In the genomic region with DNA sequence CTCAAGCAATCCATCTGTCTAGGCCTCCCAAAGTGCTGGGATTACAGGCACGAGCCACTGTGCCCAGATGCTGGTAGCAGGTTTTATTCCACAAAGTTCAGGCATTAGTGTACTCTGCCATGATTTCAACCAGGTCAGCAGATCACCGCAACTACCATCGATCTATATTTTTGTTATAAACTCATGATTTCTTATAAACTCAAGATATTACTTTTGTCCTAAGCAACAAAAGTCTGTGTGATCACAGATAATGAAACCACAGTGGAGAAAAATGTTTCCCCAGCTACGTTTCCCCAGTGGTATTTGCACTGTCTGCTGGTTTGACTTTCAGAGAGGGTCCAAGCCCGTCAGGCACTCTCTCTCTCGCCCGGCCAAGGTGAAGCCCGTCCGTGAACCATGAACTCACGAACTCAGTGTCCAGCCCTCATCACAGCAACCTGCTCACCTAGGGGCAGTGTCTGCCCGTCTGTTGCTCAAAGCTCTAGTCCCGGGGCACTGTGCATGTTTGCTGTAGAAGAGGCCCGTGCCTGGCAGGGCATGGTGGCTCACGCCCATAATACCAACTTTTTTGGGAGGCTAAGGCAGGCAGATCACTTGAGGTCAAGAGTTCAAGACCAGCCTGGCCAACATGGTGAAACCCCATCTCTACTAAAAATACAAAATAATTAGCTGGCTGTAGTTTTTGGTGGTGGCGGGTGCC, we compare ENCODE assay signal across 1 cellular context.
TF ChIP-seq lines count a peak whose summit lies in the region.

No MANE protein-coding gene starts in this region.

TF ChIP-seq in HepG2, 621 proteins besides CTCF, POLR2A, EP300 and RAD21 (continued from another document and continues in another):
- TF ChIP-seq ZBTB34 (CRISPR knock-in tag; IDR thresholded peaks at IDR 0.05): 0 out of 2 replicates have a peak, but pooled peaks have one; percentile 57
- no peak for TF ChIP-seq ZBTB3 (CRISPR knock-in tag; IDR thresholded peaks at IDR 0.05; ENCODE audit: borderline replicate concordance, low read depth)
- TF ChIP-seq ZNF460 (CRISPR knock-in tag; IDR thresholded peaks at IDR 0.05; ENCODE audit: borderline replicate concordance): peak; percentile 96; the same call in 1 of the 2 replicates
- no peak for TF ChIP-seq SNAI1 (CRISPR knock-in tag; IDR thresholded peaks at IDR 0.05; ENCODE audit: borderline replicate concordance)
- peak; percentile 96; the same call in 1 of the 2 replicates for TF ChIP-seq REPIN1 (CRISPR knock-in tag; IDR thresholded peaks at IDR 0.05; ENCODE audit: borderline replicate concordance, low read depth)
- TF ChIP-seq ZNF264 (CRISPR knock-in tag; IDR thresholded peaks at IDR 0.05): peak; percentile 80; the same call in 1 of the 2 replicates
- TF ChIP-seq CBX5 (CRISPR knock-in tag; IDR thresholded peaks at IDR 0.05; ENCODE audit: borderline replicate concordance): peak; percentile 57; the same call in 1 of the 2 replicates
- 0 out of 2 replicates have a peak, but pooled peaks have one; percentile 15 for TF ChIP-seq ZNF546 (CRISPR knock-in tag; conservative IDR thresholded peaks at IDR 0.05)
- no peak for TF ChIP-seq TRIM24 (CRISPR knock-in tag; IDR thresholded peaks at IDR 0.05)
- no peak for TF ChIP-seq RFXANK (CRISPR knock-in tag; IDR thresholded peaks at IDR 0.05)
- no peak for TF ChIP-seq ZNF253 (CRISPR knock-in tag; IDR thresholded peaks at IDR 0.05; ENCODE audit: borderline replicate concordance)
- no peak for TF ChIP-seq NFRKB (IDR thresholded peaks at IDR 0.05)
- TF ChIP-seq DNMT3B (CRISPR knock-in tag; conservative IDR thresholded peaks at IDR 0.05): no peak
- no peak for TF ChIP-seq EEA1 (CRISPR knock-in tag; IDR thresholded peaks at IDR 0.05; ENCODE audit: borderline replicate concordance)
- no peak; the same call in 1 of the 2 replicates for TF ChIP-seq ZNF572 (CRISPR knock-in tag; IDR thresholded peaks at IDR 0.05)
- peak; percentile 93 for TF ChIP-seq ZMYM2 (CRISPR knock-in tag; IDR thresholded peaks at IDR 0.05)
- no peak for TF ChIP-seq E2F5 (CRISPR knock-in tag; conservative IDR thresholded peaks at IDR 0.05)
- TF ChIP-seq SMAD1 (CRISPR knock-in tag; IDR thresholded peaks at IDR 0.05; ENCODE audit: borderline replicate concordance, low read depth): 0 out of 2 replicates have a peak, but pooled peaks have one; percentile 79
- TF ChIP-seq ZNF644 (CRISPR knock-in tag; IDR thresholded peaks at IDR 0.05; ENCODE audit: low read depth): 0 out of 2 replicates have a peak, but pooled peaks have one; percentile 39
- TF ChIP-seq ZFAT (CRISPR knock-in tag; conservative IDR thresholded peaks at IDR 0.05): no peak
- 0 out of 2 replicates have a peak, but pooled peaks have one; percentile 9 for TF ChIP-seq HNF1A (IDR thresholded peaks at IDR 0.05; ENCODE audit: low read depth)
- TF ChIP-seq HNF1A (CRISPR knock-in tag; IDR thresholded peaks at IDR 0.05; ENCODE audit: borderline replicate concordance): no peak
- peak; percentile 63; the same call in 1 of the 2 replicates for TF ChIP-seq ZC3H13 (CRISPR knock-in tag; IDR thresholded peaks at IDR 0.05)
- TF ChIP-seq, protein P1, sequence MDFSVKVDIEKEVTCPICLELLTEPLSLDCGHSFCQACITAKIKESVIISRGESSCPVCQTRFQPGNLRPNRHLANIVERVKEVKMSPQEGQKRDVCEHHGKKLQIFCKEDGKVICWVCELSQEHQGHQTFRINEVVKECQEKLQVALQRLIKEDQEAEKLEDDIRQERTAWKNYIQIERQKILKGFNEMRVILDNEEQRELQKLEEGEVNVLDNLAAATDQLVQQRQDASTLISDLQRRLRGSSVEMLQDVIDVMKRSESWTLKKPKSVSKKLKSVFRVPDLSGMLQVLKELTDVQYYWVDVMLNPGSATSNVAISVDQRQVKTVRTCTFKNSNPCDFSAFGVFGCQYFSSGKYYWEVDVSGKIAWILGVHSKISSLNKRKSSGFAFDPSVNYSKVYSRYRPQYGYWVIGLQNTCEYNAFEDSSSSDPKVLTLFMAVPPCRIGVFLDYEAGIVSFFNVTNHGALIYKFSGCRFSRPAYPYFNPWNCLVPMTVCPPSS (IDR thresholded peaks at IDR 0.05): no peak
- TF ChIP-seq BHLHE40 (IDR thresholded peaks at IDR 0.05; ENCODE audit: low read length): no peak
- peak; percentile 24; the same call in 1 of the 2 replicates for TF ChIP-seq FUBP1 (CRISPR knock-in tag; IDR thresholded peaks at IDR 0.05; ENCODE audit: borderline replicate concordance)
- peak; percentile 91 for TF ChIP-seq MIXL1 (CRISPR knock-in tag; IDR thresholded peaks at IDR 0.05)
- TF ChIP-seq, protein P2, sequence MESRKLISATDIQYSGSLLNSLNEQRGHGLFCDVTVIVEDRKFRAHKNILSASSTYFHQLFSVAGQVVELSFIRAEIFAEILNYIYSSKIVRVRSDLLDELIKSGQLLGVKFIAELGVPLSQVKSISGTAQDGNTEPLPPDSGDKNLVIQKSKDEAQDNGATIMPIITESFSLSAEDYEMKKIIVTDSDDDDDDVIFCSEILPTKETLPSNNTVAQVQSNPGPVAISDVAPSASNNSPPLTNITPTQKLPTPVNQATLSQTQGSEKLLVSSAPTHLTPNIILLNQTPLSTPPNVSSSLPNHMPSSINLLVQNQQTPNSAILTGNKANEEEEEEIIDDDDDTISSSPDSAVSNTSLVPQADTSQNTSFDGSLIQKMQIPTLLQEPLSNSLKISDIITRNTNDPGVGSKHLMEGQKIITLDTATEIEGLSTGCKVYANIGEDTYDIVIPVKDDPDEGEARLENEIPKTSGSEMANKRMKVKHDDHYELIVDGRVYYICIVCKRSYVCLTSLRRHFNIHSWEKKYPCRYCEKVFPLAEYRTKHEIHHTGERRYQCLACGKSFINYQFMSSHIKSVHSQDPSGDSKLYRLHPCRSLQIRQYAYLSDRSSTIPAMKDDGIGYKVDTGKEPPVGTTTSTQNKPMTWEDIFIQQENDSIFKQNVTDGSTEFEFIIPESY (CRISPR knock-in tag; IDR thresholded peaks at IDR 0.05): peak; percentile 62
- TF ChIP-seq ZNF451 (CRISPR knock-in tag; IDR thresholded peaks at IDR 0.05): peak; percentile 77; the same call in 1 of the 2 replicates
- TF ChIP-seq RCOR2 (CRISPR knock-in tag; IDR thresholded peaks at IDR 0.05): peak; percentile 76; the same call in 1 of the 2 replicates
- TF ChIP-seq ZIK1 (CRISPR knock-in tag; IDR thresholded peaks at IDR 0.05; ENCODE audit: borderline replicate concordance, low read depth): no peak
- TF ChIP-seq PITX1 (CRISPR knock-in tag; IDR thresholded peaks at IDR 0.05): peak; percentile 91
- TF ChIP-seq, protein P3, sequence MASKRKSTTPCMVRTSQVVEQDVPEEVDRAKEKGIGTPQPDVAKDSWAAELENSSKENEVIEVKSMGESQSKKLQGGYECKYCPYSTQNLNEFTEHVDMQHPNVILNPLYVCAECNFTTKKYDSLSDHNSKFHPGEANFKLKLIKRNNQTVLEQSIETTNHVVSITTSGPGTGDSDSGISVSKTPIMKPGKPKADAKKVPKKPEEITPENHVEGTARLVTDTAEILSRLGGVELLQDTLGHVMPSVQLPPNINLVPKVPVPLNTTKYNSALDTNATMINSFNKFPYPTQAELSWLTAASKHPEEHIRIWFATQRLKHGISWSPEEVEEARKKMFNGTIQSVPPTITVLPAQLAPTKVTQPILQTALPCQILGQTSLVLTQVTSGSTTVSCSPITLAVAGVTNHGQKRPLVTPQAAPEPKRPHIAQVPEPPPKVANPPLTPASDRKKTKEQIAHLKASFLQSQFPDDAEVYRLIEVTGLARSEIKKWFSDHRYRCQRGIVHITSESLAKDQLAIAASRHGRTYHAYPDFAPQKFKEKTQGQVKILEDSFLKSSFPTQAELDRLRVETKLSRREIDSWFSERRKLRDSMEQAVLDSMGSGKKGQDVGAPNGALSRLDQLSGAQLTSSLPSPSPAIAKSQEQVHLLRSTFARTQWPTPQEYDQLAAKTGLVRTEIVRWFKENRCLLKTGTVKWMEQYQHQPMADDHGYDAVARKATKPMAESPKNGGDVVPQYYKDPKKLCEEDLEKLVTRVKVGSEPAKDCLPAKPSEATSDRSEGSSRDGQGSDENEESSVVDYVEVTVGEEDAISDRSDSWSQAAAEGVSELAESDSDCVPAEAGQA (IDR thresholded peaks at IDR 0.05; ENCODE audit: low read depth): no peak
- TF ChIP-seq, protein P3 (CRISPR knock-in tag; IDR thresholded peaks at IDR 0.05; ENCODE audit: borderline replicate concordance): no peak
